Comparison of ENCODE assay signal across 11 cellular contexts in genomic region chr2:41610501-41611242, GRCh38.
DNase-seq lines count a peak whose midpoint lies in the region; ATAC-seq and TF ChIP-seq lines count a peak whose summit lies in the region.
"Had no signal": no experiment of that assay in that cellular context is flagged by ENCODE, and none has a peak within 500 bp of the region (broad histone marks: within the 10 kb centered on the region; RNA-seq: fewer than 3 reads in every experiment).

No MANE protein-coding gene starts in this region.

- in situ Hi-C loops in GM13977 (cut with MboI; ENCODE audit: low pct_unique_long_range_greater_than_20kb, low sequenced_read_pairs, unreplicated experiment) = no loop called here

- TF ChIP-seq CTCF in retinal pigment epithelial cell (conservative IDR thresholded peaks at IDR 0.05; ENCODE audit: low read depth, low read length) (no peak), GM13977 (IDR thresholded peaks at IDR 0.05; ENCODE audit: extremely low read depth, insufficient read depth, missing control alignments) (no peak)

- DNase-seq in AG20443 (ENCODE audit: low spot score) (peak; percentile 47), NCI-H69 (lab: John Stamatoyannopoulos, UW) (peak; percentile 22), fibroblast of the conjunctiva (ENCODE audit: low read depth) (peak; percentile 59), retinal pigment epithelial cell (ENCODE audit: low read depth) (peak; percentile 81), cerebellar nuclear complex (lab: John Stamatoyannopoulos, UW) (no peak), GM13977 (ENCODE audit: low spot score) (no peak)
- DNase-seq in activated CD4-positive, alpha-beta T cell treated with anti-CD3 and anti-CD28 coated beads, Interleukin-2, amount 50 U/mL, for 4 hours = no peak
- DNase-seq: NCI-H1436 treated with DMSO at 0.1 percent for 48 hours, PC-9 had no signal

- H3K4me3 ChIP-seq in retinal pigment epithelial cell (ENCODE audit: low read length) = peak overlapping the region; percentile 16
- H3K4me3 ChIP-seq: BLaER1, PC-9 had no signal

- ATAC-seq in GM18520 (IDR thresholded peaks at IDR 0.05; ENCODE audit: unreplicated experiment) = no peak

Comparison
In these comparisons a context has a peak if more than half of its experiments do, and no peak if none do; other contexts are left out.
1. DNase-seq: peak in AG20443 (single experiment), NCI-H69 (single experiment), fibroblast of the conjunctiva (single experiment) and retinal pigment epithelial cell (single experiment); none in activated CD4-positive, alpha-beta T cell treated with anti-CD3 and anti-CD28 coated beads, Interleukin-2, amount 50 U/mL, for 4 hours (0 of 2), cerebellar nuclear complex (0 of 2) and GM13977 (single experiment).